In the genomic region with DNA sequence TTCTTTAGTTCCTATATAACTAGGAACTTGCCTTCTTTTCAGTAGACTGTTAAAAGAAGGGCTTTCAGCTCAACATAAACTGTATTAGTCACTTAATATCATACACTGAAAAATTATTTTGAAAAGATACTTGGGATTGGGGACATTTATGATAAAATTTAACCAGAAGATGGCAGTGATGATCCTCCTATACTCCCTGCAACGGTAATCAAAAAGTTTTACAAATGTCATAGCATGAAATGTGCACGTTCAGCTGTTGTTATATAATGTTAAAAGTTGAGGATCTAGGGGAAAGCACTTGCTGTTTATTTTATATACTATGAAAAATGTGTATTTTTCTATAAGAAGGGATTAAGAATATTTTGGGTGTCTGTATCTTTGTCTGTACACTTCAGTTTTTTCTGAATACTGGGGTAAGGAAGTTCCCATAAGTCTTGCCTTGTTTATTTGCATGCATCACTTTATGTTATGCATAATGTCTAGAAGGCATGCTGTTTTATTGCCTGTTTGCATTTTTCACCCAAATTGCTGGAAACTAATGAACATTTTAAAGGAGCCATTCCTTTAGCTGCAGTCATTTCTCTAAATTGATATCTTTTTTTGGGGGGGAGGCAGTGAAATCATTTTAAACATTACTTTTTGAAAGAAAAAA, we compare ENCODE assay signal across 1 cellular context.
TF ChIP-seq lines count a peak whose summit lies in the region.

No MANE protein-coding gene starts in this region.

TF ChIP-seq in K562, 482 proteins besides CTCF, POLR2A, EP300 and RAD21:
- TF ChIP-seq, protein P1, sequence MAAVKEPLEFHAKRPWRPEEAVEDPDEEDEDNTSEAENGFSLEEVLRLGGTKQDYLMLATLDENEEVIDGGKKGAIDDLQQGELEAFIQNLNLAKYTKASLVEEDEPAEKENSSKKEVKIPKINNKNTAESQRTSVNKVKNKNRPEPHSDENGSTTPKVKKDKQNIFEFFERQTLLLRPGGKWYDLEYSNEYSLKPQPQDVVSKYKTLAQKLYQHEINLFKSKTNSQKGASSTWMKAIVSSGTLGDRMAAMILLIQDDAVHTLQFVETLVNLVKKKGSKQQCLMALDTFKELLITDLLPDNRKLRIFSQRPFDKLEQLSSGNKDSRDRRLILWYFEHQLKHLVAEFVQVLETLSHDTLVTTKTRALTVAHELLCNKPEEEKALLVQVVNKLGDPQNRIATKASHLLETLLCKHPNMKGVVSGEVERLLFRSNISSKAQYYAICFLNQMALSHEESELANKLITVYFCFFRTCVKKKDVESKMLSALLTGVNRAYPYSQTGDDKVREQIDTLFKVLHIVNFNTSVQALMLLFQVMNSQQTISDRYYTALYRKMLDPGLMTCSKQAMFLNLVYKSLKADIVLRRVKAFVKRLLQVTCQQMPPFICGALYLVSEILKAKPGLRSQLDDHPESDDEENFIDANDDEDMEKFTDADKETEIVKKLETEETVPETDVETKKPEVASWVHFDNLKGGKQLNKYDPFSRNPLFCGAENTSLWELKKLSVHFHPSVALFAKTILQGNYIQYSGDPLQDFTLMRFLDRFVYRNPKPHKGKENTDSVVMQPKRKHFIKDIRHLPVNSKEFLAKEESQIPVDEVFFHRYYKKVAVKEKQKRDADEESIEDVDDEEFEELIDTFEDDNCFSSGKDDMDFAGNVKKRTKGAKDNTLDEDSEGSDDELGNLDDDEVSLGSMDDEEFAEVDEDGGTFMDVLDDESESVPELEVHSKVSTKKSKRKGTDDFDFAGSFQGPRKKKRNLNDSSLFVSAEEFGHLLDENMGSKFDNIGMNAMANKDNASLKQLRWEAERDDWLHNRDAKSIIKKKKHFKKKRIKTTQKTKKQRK (IDR thresholded peaks at IDR 0.05; ENCODE audit: borderline replicate concordance, low read depth, low read length), result no peak
- TF ChIP-seq MAFG (tag; conservative IDR thresholded peaks at IDR 0.05) (peak; percentile 45), ZKSCAN3 (CRISPR knock-in tag; IDR thresholded peaks at IDR 0.05) (no peak), THRAP3 (IDR thresholded peaks at IDR 0.05; ENCODE audit: borderline replicate concordance) (no peak)
- TF ChIP-seq, protein P2, sequence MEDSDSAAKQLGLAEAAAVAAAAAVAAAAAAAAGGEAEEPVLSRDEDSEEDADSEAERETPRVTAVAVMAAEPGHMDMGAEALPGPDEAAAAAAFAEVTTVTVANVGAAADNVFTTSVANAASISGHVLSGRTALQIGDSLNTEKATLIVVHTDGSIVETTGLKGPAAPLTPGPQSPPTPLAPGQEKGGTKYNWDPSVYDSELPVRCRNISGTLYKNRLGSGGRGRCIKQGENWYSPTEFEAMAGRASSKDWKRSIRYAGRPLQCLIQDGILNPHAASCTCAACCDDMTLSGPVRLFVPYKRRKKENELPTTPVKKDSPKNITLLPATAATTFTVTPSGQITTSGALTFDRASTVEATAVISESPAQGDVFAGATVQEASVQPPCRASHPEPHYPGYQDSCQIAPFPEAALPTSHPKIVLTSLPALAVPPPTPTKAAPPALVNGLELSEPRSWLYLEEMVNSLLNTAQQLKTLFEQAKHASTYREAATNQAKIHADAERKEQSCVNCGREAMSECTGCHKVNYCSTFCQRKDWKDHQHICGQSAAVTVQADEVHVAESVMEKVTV (CRISPR knock-in tag; IDR thresholded peaks at IDR 0.05), result peak; percentile 21; the same call in 1 of the 2 replicates
TF ChIP-seq in K562: peak in this region for 2.
